ENCODE assay signal across 1 cellular context in the genomic region with DNA sequence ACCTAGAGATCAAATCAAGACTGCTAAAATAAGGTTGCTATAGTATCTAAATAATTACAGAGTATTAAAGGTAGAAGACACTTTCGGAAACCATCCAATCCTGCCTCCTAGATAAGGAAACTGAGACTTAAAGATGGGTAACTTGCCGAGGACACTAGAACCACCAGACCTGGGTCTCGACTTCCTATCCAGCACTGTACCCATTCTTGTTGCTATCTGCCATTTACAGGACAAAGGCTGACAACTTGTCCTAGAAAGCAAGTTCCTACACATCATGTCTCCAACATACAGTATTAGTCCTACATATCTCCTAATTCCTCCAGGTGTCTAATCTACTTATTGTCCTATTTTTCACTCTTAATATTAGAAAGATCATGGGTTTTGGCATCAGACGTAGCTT.
TF ChIP-seq lines count a peak whose summit lies in the region.

No MANE protein-coding gene starts in this region.

TF ChIP-seq in GM12878, 131 proteins besides CTCF, POLR2A, EP300 and RAD21:
- TF ChIP-seq MYC (IDR thresholded peaks at IDR 0.05; ENCODE audit: insufficient read depth, insufficient read length, insufficient replicate concordance, low read length, severe bottlenecking) (no peak), CREM (IDR thresholded peaks at IDR 0.05; ENCODE audit: low read depth) (no peak), STAT3 (IDR thresholded peaks at IDR 0.05; ENCODE audit: low read depth, low read length) (no peak), HCFC1 (IDR thresholded peaks at IDR 0.05; ENCODE audit: low read length) (no peak), SMARCA5 (IDR thresholded peaks at IDR 0.05) (no peak), NBN (IDR thresholded peaks at IDR 0.05) (no peak), CEBPB (IDR thresholded peaks at IDR 0.05; ENCODE audit: borderline replicate concordance in 1 of 2, low read depth in 2 of 2, low read length in 2 of 2) (no peak), MXI1 (IDR thresholded peaks at IDR 0.05; ENCODE audit: low read depth, low read length) (no peak), PAX8 (IDR thresholded peaks at IDR 0.05) (no peak), MTA3 (IDR thresholded peaks at IDR 0.05; ENCODE audit: borderline replicate concordance, low read length) (no peak), POLR2AphosphoS2 (IDR thresholded peaks at IDR 0.05; ENCODE audit: low read depth, low read length) (no peak), MYB (IDR thresholded peaks at IDR 0.05; ENCODE audit: borderline replicate concordance, low read depth, low read length) (no peak), SIX5 (IDR thresholded peaks at IDR 0.05; ENCODE audit: low read depth, low read length, severe bottlenecking) (no peak)
- TF ChIP-seq, protein P1, sequence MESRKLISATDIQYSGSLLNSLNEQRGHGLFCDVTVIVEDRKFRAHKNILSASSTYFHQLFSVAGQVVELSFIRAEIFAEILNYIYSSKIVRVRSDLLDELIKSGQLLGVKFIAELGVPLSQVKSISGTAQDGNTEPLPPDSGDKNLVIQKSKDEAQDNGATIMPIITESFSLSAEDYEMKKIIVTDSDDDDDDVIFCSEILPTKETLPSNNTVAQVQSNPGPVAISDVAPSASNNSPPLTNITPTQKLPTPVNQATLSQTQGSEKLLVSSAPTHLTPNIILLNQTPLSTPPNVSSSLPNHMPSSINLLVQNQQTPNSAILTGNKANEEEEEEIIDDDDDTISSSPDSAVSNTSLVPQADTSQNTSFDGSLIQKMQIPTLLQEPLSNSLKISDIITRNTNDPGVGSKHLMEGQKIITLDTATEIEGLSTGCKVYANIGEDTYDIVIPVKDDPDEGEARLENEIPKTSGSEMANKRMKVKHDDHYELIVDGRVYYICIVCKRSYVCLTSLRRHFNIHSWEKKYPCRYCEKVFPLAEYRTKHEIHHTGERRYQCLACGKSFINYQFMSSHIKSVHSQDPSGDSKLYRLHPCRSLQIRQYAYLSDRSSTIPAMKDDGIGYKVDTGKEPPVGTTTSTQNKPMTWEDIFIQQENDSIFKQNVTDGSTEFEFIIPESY (IDR thresholded peaks at IDR 0.05) = no peak
- TF ChIP-seq, protein P2, sequence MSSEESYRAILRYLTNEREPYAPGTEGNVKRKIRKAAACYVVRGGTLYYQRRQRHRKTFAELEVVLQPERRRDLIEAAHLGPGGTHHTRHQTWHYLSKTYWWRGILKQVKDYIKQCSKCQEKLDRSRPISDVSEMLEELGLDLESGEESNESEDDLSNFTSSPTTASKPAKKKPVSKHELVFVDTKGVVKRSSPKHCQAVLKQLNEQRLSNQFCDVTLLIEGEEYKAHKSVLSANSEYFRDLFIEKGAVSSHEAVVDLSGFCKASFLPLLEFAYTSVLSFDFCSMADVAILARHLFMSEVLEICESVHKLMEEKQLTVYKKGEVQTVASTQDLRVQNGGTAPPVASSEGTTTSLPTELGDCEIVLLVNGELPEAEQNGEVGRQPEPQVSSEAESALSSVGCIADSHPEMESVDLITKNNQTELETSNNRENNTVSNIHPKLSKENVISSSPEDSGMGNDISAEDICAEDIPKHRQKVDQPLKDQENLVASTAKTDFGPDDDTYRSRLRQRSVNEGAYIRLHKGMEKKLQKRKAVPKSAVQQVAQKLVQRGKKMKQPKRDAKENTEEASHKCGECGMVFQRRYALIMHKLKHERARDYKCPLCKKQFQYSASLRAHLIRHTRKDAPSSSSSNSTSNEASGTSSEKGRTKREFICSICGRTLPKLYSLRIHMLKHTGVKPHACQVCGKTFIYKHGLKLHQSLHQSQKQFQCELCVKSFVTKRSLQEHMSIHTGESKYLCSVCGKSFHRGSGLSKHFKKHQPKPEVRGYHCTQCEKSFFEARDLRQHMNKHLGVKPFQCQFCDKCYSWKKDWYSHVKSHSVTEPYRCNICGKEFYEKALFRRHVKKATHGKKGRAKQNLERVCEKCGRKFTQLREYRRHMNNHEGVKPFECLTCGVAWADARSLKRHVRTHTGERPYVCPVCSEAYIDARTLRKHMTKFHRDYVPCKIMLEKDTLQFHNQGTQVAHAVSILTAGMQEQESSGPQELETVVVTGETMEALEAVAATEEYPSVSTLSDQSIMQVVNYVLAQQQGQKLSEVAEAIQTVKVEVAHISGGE (CRISPR knock-in tag; IDR thresholded peaks at IDR 0.05) = no peak
- TF ChIP-seq, protein P3, sequence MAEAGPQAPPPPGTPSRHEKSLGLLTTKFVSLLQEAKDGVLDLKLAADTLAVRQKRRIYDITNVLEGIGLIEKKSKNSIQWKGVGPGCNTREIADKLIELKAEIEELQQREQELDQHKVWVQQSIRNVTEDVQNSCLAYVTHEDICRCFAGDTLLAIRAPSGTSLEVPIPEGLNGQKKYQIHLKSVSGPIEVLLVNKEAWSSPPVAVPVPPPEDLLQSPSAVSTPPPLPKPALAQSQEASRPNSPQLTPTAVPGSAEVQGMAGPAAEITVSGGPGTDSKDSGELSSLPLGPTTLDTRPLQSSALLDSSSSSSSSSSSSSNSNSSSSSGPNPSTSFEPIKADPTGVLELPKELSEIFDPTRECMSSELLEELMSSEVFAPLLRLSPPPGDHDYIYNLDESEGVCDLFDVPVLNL (IDR thresholded peaks at IDR 0.05; ENCODE audit: low read depth, low read length) = no peak
- TF ChIP-seq, protein P4, sequence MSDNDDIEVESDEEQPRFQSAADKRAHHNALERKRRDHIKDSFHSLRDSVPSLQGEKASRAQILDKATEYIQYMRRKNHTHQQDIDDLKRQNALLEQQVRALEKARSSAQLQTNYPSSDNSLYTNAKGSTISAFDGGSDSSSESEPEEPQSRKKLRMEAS (IDR thresholded peaks at IDR 0.05; ENCODE audit: low read depth, low read length) = no peak
